Comparison of ENCODE assay signal across 1 cellular context in genomic region chr5:55711531-55712022, GRCh38.
TF ChIP-seq lines count a peak whose summit lies in the region.

No MANE protein-coding gene starts in this region.

TF ChIP-seq in HCT116, 20 proteins besides CTCF, POLR2A, EP300 and RAD21 (continued from another document):
- TF ChIP-seq ZBTB33 (IDR thresholded peaks at IDR 0.05; ENCODE audit: extremely low read depth, insufficient replicate concordance, low read length) (no peak), CEBPB (IDR thresholded peaks at IDR 0.05; ENCODE audit: low read depth) (no peak)
- TF ChIP-seq, protein P1, sequence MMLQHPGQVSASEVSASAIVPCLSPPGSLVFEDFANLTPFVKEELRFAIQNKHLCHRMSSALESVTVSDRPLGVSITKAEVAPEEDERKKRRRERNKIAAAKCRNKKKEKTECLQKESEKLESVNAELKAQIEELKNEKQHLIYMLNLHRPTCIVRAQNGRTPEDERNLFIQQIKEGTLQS (IDR thresholded peaks at IDR 0.05) = no peak
TF ChIP-seq in HCT116: peak in this region for 0.
